In genomic region chrX:3582421-3582820, GRCh38 we compare ENCODE assay signal across 14 cellular contexts.
"Had no signal": no experiment of that assay in that cellular context is flagged by ENCODE, and none has a peak within 500 bp of the region (broad histone marks: within the 10 kb centered on the region; RNA-seq: fewer than 3 reads in every experiment).

No MANE protein-coding gene starts in this region.

- ATAC-seq: effector memory CD8-positive, alpha-beta T cell; gastroesophageal sphincter; naive thymus-derived CD4-positive, alpha-beta T cell; right cardiac atrium had no signal

- FAIRE-seq: keratinocyte had no signal

- H3K27me3 ChIP-seq: esophagus muscularis mucosa, gastroesophageal sphincter had no signal

- H3K27ac ChIP-seq: epithelial cell of prostate, esophagus muscularis mucosa, gastroesophageal sphincter had no signal

- DNase-seq: effector memory CD8-positive, alpha-beta T cell; immature natural killer cell; mammary epithelial cell; naive thymus-derived CD4-positive, alpha-beta T cell; nephron progenitor cell; right cardiac atrium; stimulated activated CD4-positive, alpha-beta T cell treated with anti-CD3 and anti-CD28 coated beads, Interleukin-2, amount 100 ng/mL, for 48 hours; stimulated activated naive CD4-positive, alpha-beta T cell treated with Interleukin-2 at 50 U/mL for 16 hours; trophoblast cell had no signal

- H3K9me3 ChIP-seq: esophagus muscularis mucosa, gastroesophageal sphincter had no signal

- H3K4me2 ChIP-seq: smooth muscle cell had no signal

- H3K36me3 ChIP-seq: esophagus muscularis mucosa, gastroesophageal sphincter had no signal

- H3K4me3 ChIP-seq: esophagus muscularis mucosa, gastroesophageal sphincter, smooth muscle cell had no signal

- H3K4me1 ChIP-seq: esophagus muscularis mucosa, gastroesophageal sphincter had no signal
